In the genomic region with DNA sequence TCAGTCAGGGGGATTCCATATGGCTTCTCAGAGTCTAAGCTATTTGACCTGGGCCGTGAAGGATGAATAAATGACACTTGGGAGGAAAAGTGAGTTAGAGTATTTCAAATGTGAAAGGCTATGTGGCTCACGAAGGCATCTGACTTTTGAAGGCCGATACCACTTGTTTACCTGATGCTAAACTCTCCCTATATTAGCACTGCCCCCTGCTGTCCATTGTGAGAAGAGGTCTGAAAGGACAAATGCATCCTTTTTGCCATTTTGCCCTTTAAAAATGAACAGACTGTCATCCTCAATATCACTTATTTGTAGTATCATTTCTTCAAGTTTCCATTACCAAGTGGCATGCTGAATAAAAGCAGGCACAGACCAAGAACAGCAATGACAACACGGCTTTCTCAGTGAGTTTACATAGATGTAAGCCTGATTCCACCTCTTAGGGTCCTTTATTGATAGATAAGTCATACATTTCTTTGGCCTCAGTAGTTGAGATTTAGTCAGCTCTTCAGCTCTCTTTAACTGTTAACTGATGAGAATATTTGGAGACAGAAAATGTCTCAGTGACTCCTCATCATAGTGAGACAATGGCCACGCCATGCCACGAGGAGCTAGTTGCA, we compare ENCODE assay signal across 8 cellular contexts. TPM values are rescaled to one million over a fixed set of nuclear protein-coding genes. Genes with fewer than 3 reads are reported as not detected.
DNase-seq lines count a peak whose midpoint lies in the region; ATAC-seq, FAIRE-seq and TF ChIP-seq lines count a peak whose summit lies in the region.

No MANE protein-coding gene starts in this region.

- H3K27me3 Mint-ChIP-seq in astrocyte (ENCODE audit: low read depth, unreplicated experiment), result no peaks in the 10 kb centered on the region

- in situ Hi-C loops in G401 (cut with HindIII; ENCODE audit: low sequenced_read_pairs), result no loop called here

- no peak overlapping the region for H3K4me3 Mint-ChIP-seq in astrocyte (ENCODE audit: unreplicated experiment)

- ATAC-seq in GM21717 (IDR thresholded peaks at IDR 0.05; ENCODE audit: unreplicated experiment), result peak; percentile 74

- peak overlapping the region; percentile 18 for H2AFZ ChIP-seq in astrocyte (ENCODE audit: low read depth, low read length)

- no peak overlapping the region for H3K4me2 ChIP-seq in astrocyte (ENCODE audit: low read length)

- H3K27ac ChIP-seq in astrocyte (ENCODE audit: low read depth, low read length), result no peak overlapping the region

- H3K4me1 Mint-ChIP-seq in astrocyte (ENCODE audit: low read depth, unreplicated experiment), result no peaks in the 10 kb centered on the region

- H3K4me1 ChIP-seq in astrocyte (ENCODE audit: insufficient read depth, low read length), result peaks cover 9% of the 10 kb centered on the region

- no peak for FAIRE-seq in astrocyte (lab: Jason Lieb, UNC)

- no peaks in the 10 kb centered on the region for H3K9me3 Mint-ChIP-seq in astrocyte (ENCODE audit: unreplicated experiment)

- no peaks in the 10 kb centered on the region for H3K27me3 ChIP-seq in astrocyte (ENCODE audit: insufficient read depth, low read length)

- H3K9me3 ChIP-seq in astrocyte (ENCODE audit: insufficient read depth, low read depth, low read length), result no peaks in the 10 kb centered on the region

- DNase-seq in G401 (ENCODE audit: low spot score), result peak; percentile 41
- DNase-seq in LHCN-M2 (ENCODE audit: low read depth), result peak; percentile 79
- DNase-seq in SKM-1 treated with dmso at 0.1 percent for 144 hours (lab: John Stamatoyannopoulos, UW; ENCODE audit: unreplicated experiment), result peak; percentile 67
- peak; percentile 48 for DNase-seq in astrocyte (ENCODE audit: low read depth)
- DNase-seq in inferior parietal cortex (ENCODE audit: extremely low spot score), result peak; percentile 84
- DNase-seq in stimulated activated CD4-positive, alpha-beta T cell treated with anti-CD3 and anti-CD28 coated beads, Interleukin-4, amount 100 ng/mL, for 24 hours, result peak; percentile 80
- DNase-seq in amniotic stem cell (lab: John Stamatoyannopoulos, UW), result no peak

- H3K9ac ChIP-seq in astrocyte (ENCODE audit: low read length), result peak overlapping the region; percentile 19

- H4K20me1 ChIP-seq in astrocyte (ENCODE audit: insufficient read depth, low read length), result peaks cover 8% of the 10 kb centered on the region

- H3K36me3 Mint-ChIP-seq in astrocyte (ENCODE audit: low read depth, unreplicated experiment), result no peaks in the 10 kb centered on the region

- H3K4me3 ChIP-seq in astrocyte (ENCODE audit: insufficient read depth, low read depth, low read length), result no peak overlapping the region

- peak overlapping the region; percentile 31 for H3K27ac Mint-ChIP-seq in astrocyte (ENCODE audit: unreplicated experiment)

- no peaks in the 10 kb centered on the region for H3K36me3 ChIP-seq in astrocyte (ENCODE audit: insufficient read depth, low read length)

- H3K79me2 ChIP-seq in astrocyte (ENCODE audit: insufficient read depth, low read length), result peaks cover 5% of the 10 kb centered on the region

- TF ChIP-seq CTCF in astrocyte (IDR thresholded peaks at IDR 0.05; ENCODE audit: insufficient read depth, low read depth, low read length), result peak; percentile 90

RNA-seq across cellular contexts. Expression of gene DOCK10, which starts 40.1 kb away (rescaled TPM):
- not detected in 2 replicates for total RNA-seq in G401 (2014; rRNA removed; shearing (Covaris generic))
- total RNA-seq in LHCN-M2 (2014; rRNA removed) (39.1 and 65.3 TPM in 2 replicates), astrocyte (6.3 and 7.7 TPM in 2 replicates)
- 16.1 TPM for polyA plus RNA-seq in LHCN-M2 (2012)
